Comparison of ENCODE assay signal across 1 cellular context in genomic region chr7:94514917-94515316, GRCh38.
TF ChIP-seq lines count a peak whose summit lies in the region.

No MANE protein-coding gene starts in this region.

TF ChIP-seq in IMR-90, 13 proteins besides CTCF, POLR2A, EP300 and RAD21:
- TF ChIP-seq, protein P1, sequence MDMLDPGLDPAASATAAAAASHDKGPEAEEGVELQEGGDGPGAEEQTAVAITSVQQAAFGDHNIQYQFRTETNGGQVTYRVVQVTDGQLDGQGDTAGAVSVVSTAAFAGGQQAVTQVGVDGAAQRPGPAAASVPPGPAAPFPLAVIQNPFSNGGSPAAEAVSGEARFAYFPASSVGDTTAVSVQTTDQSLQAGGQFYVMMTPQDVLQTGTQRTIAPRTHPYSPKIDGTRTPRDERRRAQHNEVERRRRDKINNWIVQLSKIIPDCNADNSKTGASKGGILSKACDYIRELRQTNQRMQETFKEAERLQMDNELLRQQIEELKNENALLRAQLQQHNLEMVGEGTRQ (IDR thresholded peaks at IDR 0.05; ENCODE audit: low read depth, low read length) = no peak
- TF ChIP-seq MAFK (IDR thresholded peaks at IDR 0.05; ENCODE audit: low read depth, low read length) (peak; percentile 62; the same call in 1 of the 2 replicates), SMC3 (IDR thresholded peaks at IDR 0.05; ENCODE audit: low read depth, low read length) (no peak)
